9 cellular contexts compared by ENCODE assay signal in genomic region chrX:37876716-37877115, GRCh38. TPM values are rescaled to one million over a fixed set of nuclear protein-coding genes. Genes with fewer than 3 reads are reported as not detected.
"Had no signal": no experiment of that assay in that cellular context is flagged by ENCODE, and none has a peak within 500 bp of the region (broad histone marks: within the 10 kb centered on the region; RNA-seq: fewer than 3 reads in every experiment).

No MANE protein-coding gene starts in this region.

- FAIRE-seq: G401.6, GM12878, GM12891, GM12892, GM18507, GM19239 had no signal

- ATAC-seq: GM12878 had no signal

- H3K4me3 ChIP-seq: GM12878 had no signal

- DNase-seq: GDM1, GF-D8 had no signal

RNA-seq across cellular contexts. Expression of gene DYNLT3, which starts 29.3 kb away (rescaled TPM):
- total RNA-seq: G401 had no signal
